In genomic region chr5:173745561-173745960, GRCh38 we compare ENCODE assay signal across 1 cellular context.
TF ChIP-seq lines count a peak whose summit lies in the region.

No MANE protein-coding gene starts in this region.

TF ChIP-seq in H1, 55 proteins besides CTCF, POLR2A, EP300 and RAD21:
- TF ChIP-seq HDAC2 (IDR thresholded peaks at IDR 0.05; ENCODE audit: borderline replicate concordance in 1 of 2, low read depth in 2 of 2, low read length in 2 of 2) (no peak), JUN (IDR thresholded peaks at IDR 0.05; ENCODE audit: low read depth, low read length) (no peak)
TF ChIP-seq in H1: peak in this region for 0.
